ENCODE assay signal across 8 cellular contexts in the genomic region with DNA sequence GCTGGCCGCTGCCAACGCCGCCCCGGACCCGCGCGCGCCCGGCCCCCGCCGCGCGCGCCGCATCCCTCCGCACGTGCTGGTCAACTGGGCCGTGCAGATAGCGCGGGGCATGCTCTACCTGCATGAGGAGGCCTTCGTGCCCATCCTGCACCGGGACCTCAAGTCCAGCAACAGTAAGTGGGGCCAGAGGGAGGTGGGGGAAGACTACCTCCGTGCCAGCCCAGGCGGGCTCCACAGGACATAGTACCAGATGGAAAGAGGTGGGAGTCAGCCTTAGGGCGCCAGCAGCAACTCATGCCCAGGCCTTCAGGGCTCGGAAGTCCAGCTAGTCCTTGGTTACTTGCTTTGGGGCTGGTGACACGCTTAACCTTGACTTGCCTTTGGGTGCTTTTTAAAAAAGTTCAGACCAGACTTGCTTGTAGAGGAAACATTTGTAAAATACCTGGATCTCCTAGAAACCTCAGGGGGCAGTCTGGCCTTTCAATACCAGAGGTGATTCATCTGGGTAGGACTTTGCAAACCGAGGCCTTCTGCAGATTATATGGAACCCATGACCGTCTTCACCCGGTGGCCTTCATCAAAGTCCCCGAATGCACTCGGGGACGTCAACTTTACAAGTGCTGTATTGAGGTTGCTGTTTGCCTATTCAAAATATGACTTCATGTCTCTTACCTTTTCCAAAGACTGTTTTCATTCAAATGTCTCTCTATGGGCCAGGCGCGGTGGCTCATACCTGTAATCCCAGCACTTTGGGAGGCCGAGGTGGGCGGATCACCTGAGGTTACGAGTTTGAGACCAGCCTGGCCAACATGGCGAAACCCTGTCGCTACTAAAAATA. TPM values are rescaled to one million over a fixed set of nuclear protein-coding genes. Genes with fewer than 3 reads are reported as not detected.
DNase-seq lines count a peak whose midpoint lies in the region; ATAC-seq, FAIRE-seq and TF ChIP-seq lines count a peak whose summit lies in the region.

No MANE protein-coding gene starts in this region.

- H3K9ac ChIP-seq in HUES6 (ENCODE audit: low read length) = peak overlapping the region; percentile 88
- H3K9ac ChIP-seq in keratinocyte (ENCODE audit: control insufficient read depth, extremely low read depth, insufficient read depth, low read length) = peak overlapping the region; percentile 82
- no peak overlapping the region for H3K9ac ChIP-seq in stomach smooth muscle (ENCODE audit: low read length in 2 of 2)

- peak overlapping the region; percentile 75 to 88 for H3K4me3 Mint-ChIP-seq in CD14-positive monocyte
- H3K4me3 Mint-ChIP-seq in activated naive CD8-positive, alpha-beta T cell = peak overlapping the region; percentile 76

- no peak for TF ChIP-seq CTCF in CD14-positive monocyte (IDR thresholded peaks at IDR 0.05)
- TF ChIP-seq CTCF in keratinocyte (optimal IDR thresholded peaks at IDR 0.05 in 1 of 3, IDR thresholded peaks at IDR 0.05 in 1 of 3, conservative IDR thresholded peaks at IDR 0.05 in 1 of 3; ENCODE audit: extremely low read depth in 1 of 3, insufficient read depth in 2 of 3, low read length in 3 of 3) = no peak

- H3K4me2 ChIP-seq in keratinocyte (ENCODE audit: control insufficient read depth, extremely low read depth, insufficient read depth, low read depth, low read length) = peak overlapping the region; percentile 96

- H3K36me3 ChIP-seq in HUES6 (ENCODE audit: control insufficient read depth, insufficient read depth, low read length) = no peaks in the 10 kb centered on the region
- H3K36me3 ChIP-seq in keratinocyte (ENCODE audit: control insufficient read depth in 2 of 2, extremely low read depth in 1 of 2, insufficient read depth in 2 of 2, low read length in 2 of 2) = no peaks in the 10 kb centered on the region
- no peaks in the 10 kb centered on the region for H3K36me3 ChIP-seq in stomach smooth muscle (ENCODE audit: control insufficient read depth in 2 of 2, insufficient read depth in 2 of 2, low read length in 2 of 2)

- H3K4me1 Mint-ChIP-seq in CD14-positive monocyte = peaks cover 31% of the 10 kb centered on the region
- peaks cover 7% of the 10 kb centered on the region for H3K4me1 Mint-ChIP-seq in activated naive CD8-positive, alpha-beta T cell (ENCODE audit: low read depth)

- DNase-seq in CD14-positive monocyte (ENCODE audit: low spot score) (no peak), keratinocyte (ENCODE audit: low read depth, low spot score) (no peak), NCI-H2227 treated with DMSO at 0.1 percent for 48 hours (lab: John Stamatoyannopoulos, UW) (no peak)

- H3K27ac ChIP-seq in HUES6 (ENCODE audit: low read depth, low read length) (no peak overlapping the region), keratinocyte (ENCODE audit: control insufficient read depth, insufficient read depth, low read length) (peak overlapping the region; percentile 14), stomach smooth muscle (ENCODE audit: low read length) (no peak overlapping the region)

- H3K27me3 Mint-ChIP-seq in CD14-positive monocyte (ENCODE audit: low read depth in 3 of 3) = peaks cover 12 to 16% (median 15%) of the 10 kb centered on the region in 3 donors
- H3K27me3 Mint-ChIP-seq in activated naive CD8-positive, alpha-beta T cell = peaks cover 17% of the 10 kb centered on the region

- no peak for ATAC-seq in HG03457 (IDR thresholded peaks at IDR 0.05; ENCODE audit: unreplicated experiment)
- ATAC-seq in HG03025 (IDR thresholded peaks at IDR 0.05; ENCODE audit: low FRiP score, unreplicated experiment) = no peak

- dilution Hi-C loops in keratinocyte (cut with MboI; ENCODE audit: extremely low pct_ligation_motif_present, low sequenced_read_pairs) = no loop called here

- H3K9me3 ChIP-seq in HUES6 (ENCODE audit: control insufficient read depth, insufficient read depth, low read depth, low read length) (no peaks in the 10 kb centered on the region), keratinocyte (ENCODE audit: control insufficient read depth, low read depth, low read length) (no peaks in the 10 kb centered on the region), stomach smooth muscle (ENCODE audit: control insufficient read depth in 2 of 2, low read length in 2 of 2) (no peaks in the 10 kb centered on the region)

- H3K79me2 ChIP-seq in keratinocyte (ENCODE audit: control insufficient read depth, insufficient read depth, low read length) = peaks cover 25% of the 10 kb centered on the region

- intact Hi-C loops in CD14-positive monocyte (cut with micrococcal nuclease) = no loop called here

- no peak for FAIRE-seq in keratinocyte (lab: Jason Lieb, UNC)

- no peaks in the 10 kb centered on the region for H3K9me1 ChIP-seq in keratinocyte (ENCODE audit: control insufficient read depth, extremely low read depth, insufficient read depth, low read length)

- H3K27me3 ChIP-seq in HUES6 (ENCODE audit: control insufficient read depth, insufficient read depth, low read length) = peaks cover 36% of the 10 kb centered on the region
- no peaks in the 10 kb centered on the region for H3K27me3 ChIP-seq in keratinocyte (ENCODE audit: control insufficient read depth, extremely low read depth, insufficient read depth, low read length)
- H3K27me3 ChIP-seq in stomach smooth muscle (ENCODE audit: control insufficient read depth in 1 of 2, insufficient read depth in 2 of 2, low read length in 2 of 2) = peaks cover 11 to 29% of the 10 kb centered on the region in 2 donors

- H2AFZ ChIP-seq in keratinocyte (ENCODE audit: control insufficient read depth, low read length) = peak overlapping the region; percentile 84

- H3K4me1 ChIP-seq in HUES6 (ENCODE audit: control insufficient read depth, insufficient read depth, low read length) (peaks cover 14% of the 10 kb centered on the region), keratinocyte (ENCODE audit: control insufficient read depth, extremely low read depth, insufficient read depth, low read length) (peaks cover 20% of the 10 kb centered on the region), stomach smooth muscle (ENCODE audit: control insufficient read depth, insufficient read depth, low read length) (peaks cover 17% of the 10 kb centered on the region)

- no peaks in the 10 kb centered on the region for H3K36me3 Mint-ChIP-seq in CD14-positive monocyte
- H3K36me3 Mint-ChIP-seq in activated naive CD8-positive, alpha-beta T cell = peaks cover 2% of the 10 kb centered on the region

- peak overlapping the region; percentile 83 for H3K4me3 ChIP-seq in HUES6 (ENCODE audit: low read depth, low read length)
- H3K4me3 ChIP-seq in keratinocyte (ENCODE audit: control insufficient read depth in 2 of 3, extremely low read depth in 1 of 3, insufficient read depth in 2 of 3, low read depth in 1 of 3, low read length in 3 of 3) = peak overlapping the region; percentile 59 to 87 (median 72)
- H3K4me3 ChIP-seq in stomach smooth muscle (ENCODE audit: low read length in 2 of 2) = peak overlapping the region; percentile 57 to 73

- peaks cover 0 to 3% (median 0%) of the 10 kb centered on the region in 7 donors for H3K9me3 Mint-ChIP-seq in CD14-positive monocyte
- H3K9me3 Mint-ChIP-seq in activated naive CD8-positive, alpha-beta T cell (ENCODE audit: low read depth) = no peaks in the 10 kb centered on the region

- no peak overlapping the region for H3K27ac Mint-ChIP-seq in CD14-positive monocyte
- H3K27ac Mint-ChIP-seq in activated naive CD8-positive, alpha-beta T cell = peak overlapping the region; percentile 22

- H4K20me1 ChIP-seq in keratinocyte (ENCODE audit: control insufficient read depth, extremely low read depth, insufficient read depth, low read length) = no peaks in the 10 kb centered on the region

RNA-seq across cellular contexts. Expression of a gene that starts 1.4 kb away (rescaled TPM):
- polyA plus RNA-seq in CD14-positive monocyte (under 1 TPM; 0.38 to 0.59 TPM), keratinocyte (4.4 to 6.4 TPM (median 4.5 TPM) in 3 replicates)
- polyA plus RNA-seq in keratinocyte (2011; ENCODE audit: low read depth) = 1.7 TPM
- 2.8 and 4.8 TPM in 2 replicates for polyA plus RNA-seq in keratinocyte (2011; cell fraction: cytosol; rRNA removed)
- 7.8 and 10.1 TPM in 2 replicates for polyA plus RNA-seq in keratinocyte (2011; cell fraction: nucleus; rRNA removed)
- polyA plus RNA-seq in keratinocyte (2012; ENCODE audit: low replicate concordance) = 2.5 and 2.9 TPM in 2 replicates
- 7.1 to 12.2 TPM (median 10.2 TPM) in 3 replicates for polyA minus RNA-seq in keratinocyte
- polyA minus RNA-seq in keratinocyte (2011; cell fraction: cytosol; rRNA and poly(A)+ RNA removed) = 5.8 TPM
- polyA minus RNA-seq in keratinocyte (2011; cell fraction: nucleus; rRNA and poly(A)+ RNA removed) = 6.2 and 7.4 TPM in 2 replicates

RNA-seq across cellular contexts. Expression of a gene that starts 33.4 kb away (rescaled TPM):
- polyA plus RNA-seq in CD14-positive monocyte (under 1 TPM; 0.29 to 0.62 TPM), keratinocyte (18.0 to 23.2 TPM (median 19.8 TPM) in 3 replicates)
- 9.3 TPM for polyA plus RNA-seq in keratinocyte (2011; ENCODE audit: low read depth)
- polyA plus RNA-seq in keratinocyte (2011; cell fraction: cytosol; rRNA removed) = 12.8 and 16.1 TPM in 2 replicates
- polyA plus RNA-seq in keratinocyte (2011; cell fraction: nucleus; rRNA removed) = 70.6 and 74.9 TPM in 2 replicates
- polyA plus RNA-seq in keratinocyte (2012; ENCODE audit: low replicate concordance) = 8.6 and 9.7 TPM in 2 replicates
- polyA minus RNA-seq in keratinocyte = 63.3 to 145 TPM (median 112 TPM) in 3 replicates
- polyA minus RNA-seq in keratinocyte (2011; cell fraction: cytosol; rRNA and poly(A)+ RNA removed) = 32.2 TPM
- 88.0 and 176 TPM in 2 replicates for polyA minus RNA-seq in keratinocyte (2011; cell fraction: nucleus; rRNA and poly(A)+ RNA removed)

Comparison
In these comparisons a context has a peak if more than half of its experiments do, and no peak if none do; other contexts are left out.
1. H3K9ac ChIP-seq: peak in HUES6 (single experiment) and keratinocyte (single experiment); none in stomach smooth muscle (0 of 2).
2. RNA of a gene that starts 33.4 kb away (polyA plus RNA-seq): 8.6 to 74.9 TPM in keratinocyte; 0.29 to 0.62 TPM in CD14-positive monocyte; every median in the first group is over 4 times any median in the second.
3. Peak in every context shown above with its lines, with median percentiles within 50 percentile points of each other: H3K4me3 ChIP-seq.